Comparison of ENCODE assay signal across 12 cellular contexts in genomic region chr17:71180801-71181385, GRCh38.
A peak's percentile ranks its signal among the peaks of the same experiment; 100 is the strongest.
DNase-seq lines count a peak whose midpoint lies in the region; ATAC-seq and TF ChIP-seq lines count a peak whose summit lies in the region.
"Had no signal": no experiment of that assay in that cellular context is flagged by ENCODE, and none has a peak within 500 bp of the region (broad histone marks: within the 10 kb centered on the region; RNA-seq: fewer than 3 reads in every experiment).

No MANE protein-coding gene starts in this region.

- intact Hi-C loops in mucosa of descending colon (cut with DNase I, micrococcal nuclease) = no loop called here

- ATAC-seq in mucosa of descending colon (peak; percentile 91), GM18907 (IDR thresholded peaks at IDR 0.05; ENCODE audit: unreplicated experiment) (no peak), HG03175 (IDR thresholded peaks at IDR 0.05; ENCODE audit: unreplicated experiment) (no peak)
- no peak for ATAC-seq in activated T-helper 17 cell treated with anti-CD3 and anti-CD28 coated beads, Interleukin-2, amount 50 U/mL, for 72 hours (replicated peaks)
- no peak for ATAC-seq in activated CD8-positive, alpha-beta memory T cell treated with anti-CD3 and anti-CD28 coated beads, Interleukin-2, amount 10 ng/mL, durations not matched to agents 7 days and 5 days
- ATAC-seq: CD8-positive, alpha-beta T cell had no signal

- H3K36me3 ChIP-seq in mucosa of descending colon (ENCODE audit: low read depth) = no peaks in the 10 kb centered on the region

- no peak for TF ChIP-seq CTCF in astrocyte of the spinal cord (IDR thresholded peaks at IDR 0.05; ENCODE audit: low read depth, low read length)
- TF ChIP-seq CTCF in mucosa of descending colon (IDR thresholded peaks at IDR 0.05) = no peak

- H3K4me3 ChIP-seq in astrocyte of the spinal cord (ENCODE audit: low read depth, low read length) (no peak overlapping the region), mucosa of descending colon (no peak overlapping the region)

- H3K4me1 ChIP-seq in mucosa of descending colon (ENCODE audit: low read depth) = peaks cover 13% of the 10 kb centered on the region

- no peaks in the 10 kb centered on the region for H3K9me3 ChIP-seq in mucosa of descending colon

- H3K36me3 Mint-ChIP-seq in activated T-helper 17 cell treated with anti-CD3 and anti-CD28 coated beads, Interleukin-2, amount 50 U/mL, for 72 hours (ENCODE audit: low read depth) = no peaks in the 10 kb centered on the region
- no peaks in the 10 kb centered on the region for H3K36me3 Mint-ChIP-seq in activated CD8-positive, alpha-beta memory T cell treated with anti-CD3 and anti-CD28 coated beads, Interleukin-2, amount 10 ng/mL, durations not matched to agents 7 days and 5 days
- H3K36me3 Mint-ChIP-seq: CD8-positive, alpha-beta T cell had no signal

- no peaks in the 10 kb centered on the region for H3K27me3 Mint-ChIP-seq in activated T-helper 17 cell treated with anti-CD3 and anti-CD28 coated beads, Interleukin-2, amount 50 U/mL, for 72 hours
- no peaks in the 10 kb centered on the region for H3K27me3 Mint-ChIP-seq in activated CD8-positive, alpha-beta memory T cell treated with anti-CD3 and anti-CD28 coated beads, Interleukin-2, amount 10 ng/mL, durations not matched to agents 7 days and 5 days

- in situ Hi-C loops in astrocyte of the spinal cord (cut with HindIII; ENCODE audit: low sequenced_read_pairs) = no loop called here

- H3K4me3 Mint-ChIP-seq in activated T-helper 17 cell treated with anti-CD3 and anti-CD28 coated beads, Interleukin-2, amount 50 U/mL, for 72 hours = no peak overlapping the region
- no peak overlapping the region for H3K4me3 Mint-ChIP-seq in activated CD8-positive, alpha-beta memory T cell treated with anti-CD3 and anti-CD28 coated beads, Interleukin-2, amount 10 ng/mL, durations not matched to agents 7 days and 5 days
- H3K4me3 Mint-ChIP-seq: CD8-positive, alpha-beta T cell had no signal

- no peaks in the 10 kb centered on the region for H3K9me3 Mint-ChIP-seq in activated T-helper 17 cell treated with anti-CD3 and anti-CD28 coated beads, Interleukin-2, amount 50 U/mL, for 72 hours
- peaks cover 3% of the 10 kb centered on the region for H3K9me3 Mint-ChIP-seq in activated CD8-positive, alpha-beta memory T cell treated with anti-CD3 and anti-CD28 coated beads, Interleukin-2, amount 10 ng/mL, durations not matched to agents 7 days and 5 days (ENCODE audit: low read depth)

- H3K27ac Mint-ChIP-seq in activated T-helper 17 cell treated with anti-CD3 and anti-CD28 coated beads, Interleukin-2, amount 50 U/mL, for 72 hours = no peak overlapping the region
- no peak overlapping the region for H3K27ac Mint-ChIP-seq in activated CD8-positive, alpha-beta memory T cell treated with anti-CD3 and anti-CD28 coated beads, Interleukin-2, amount 10 ng/mL, durations not matched to agents 7 days and 5 days
- H3K27ac Mint-ChIP-seq: CD8-positive, alpha-beta T cell had no signal

- CTCF ChIA-PET in activated CD8-positive, alpha-beta memory T cell treated with anti-CD3 and anti-CD28 coated beads, Interleukin-2, amount 10 ng/mL, durations not matched to agents 7 days and 5 days (lab: Charles Lee) = no interaction called here

- DNase-seq in DMS153 (lab: John Stamatoyannopoulos, UW) = peak; percentile 92
- peak; percentile 70 for DNase-seq in NCI-H2029 (lab: John Stamatoyannopoulos, UW)
- peak; percentile 81 for DNase-seq in astrocyte of the spinal cord (ENCODE audit: low read depth, low spot score)
- peak in 2 of 3 donors; percentile 48 to 85 for DNase-seq in mucosa of descending colon
- no peak for DNase-seq in activated CD8-positive, alpha-beta memory T cell treated with anti-CD3 and anti-CD28 coated beads, Interleukin-2, amount 10 ng/mL, durations not matched to agents 7 days and 5 days
- DNase-seq: CD8-positive, alpha-beta T cell; central memory CD4-positive, alpha-beta T cell; RPMI8226; stimulated activated CD8-positive, alpha-beta memory T cell treated with anti-CD3 and anti-CD28 coated beads, Interleukin-4, amount 100 ng/mL, for 48 hours had no signal

- no peaks in the 10 kb centered on the region for H3K4me1 Mint-ChIP-seq in activated T-helper 17 cell treated with anti-CD3 and anti-CD28 coated beads, Interleukin-2, amount 50 U/mL, for 72 hours
- H3K4me1 Mint-ChIP-seq in activated CD8-positive, alpha-beta memory T cell treated with anti-CD3 and anti-CD28 coated beads, Interleukin-2, amount 10 ng/mL, durations not matched to agents 7 days and 5 days = no peaks in the 10 kb centered on the region
